1 cellular context compared by ENCODE assay signal in genomic region chr15:70854669-70854976, GRCh38.
TF ChIP-seq lines count a peak whose summit lies in the region.

No MANE protein-coding gene starts in this region.

TF ChIP-seq in endothelial cell of umbilical vein, 7 proteins besides CTCF, POLR2A, EP300 and RAD21:
- no peak for TF ChIP-seq GATA2 (IDR thresholded peaks at IDR 0.05; ENCODE audit: insufficient read depth, insufficient read length, low read depth, low read length)
- TF ChIP-seq MYC (IDR thresholded peaks at IDR 0.05; ENCODE audit: low read depth, low read length) = no peak
- TF ChIP-seq FOS (IDR thresholded peaks at IDR 0.05; ENCODE audit: borderline replicate concordance, insufficient read depth, low read length) = no peak
- TF ChIP-seq EZH2 (IDR thresholded peaks at IDR 0.05; ENCODE audit: borderline replicate concordance, low read depth, low read length, severe bottlenecking) = no peak
- no peak for TF ChIP-seq POLR2AphosphoS5 (IDR thresholded peaks at IDR 0.05; ENCODE audit: insufficient read depth, low read depth, low read length)
- TF ChIP-seq JUN (IDR thresholded peaks at IDR 0.05; ENCODE audit: borderline replicate concordance, insufficient read depth, insufficient read length, low read depth) = no peak
- TF ChIP-seq MAX (IDR thresholded peaks at IDR 0.05; ENCODE audit: insufficient read depth, insufficient read length) = no peak
